Comparison of ENCODE assay signal across 13 cellular contexts in genomic region chr13:44763604-44764311, GRCh38.
A peak's percentile ranks its signal among the peaks of the same experiment; 100 is the strongest.
DNase-seq lines count a peak whose midpoint lies in the region; ATAC-seq and TF ChIP-seq lines count a peak whose summit lies in the region.
"Had no signal": no experiment of that assay in that cellular context is flagged by ENCODE, and none has a peak within 500 bp of the region (broad histone marks: within the 10 kb centered on the region; RNA-seq: fewer than 3 reads in every experiment).

No MANE protein-coding gene starts in this region.

- no peak overlapping the region for H3K4me3 ChIP-seq in mammary epithelial cell (replicated peaks in 1 of 3; ENCODE audit: insufficient read depth in 1 of 3, low read depth in 2 of 3, low read length in 3 of 3)
- H3K4me3 ChIP-seq in gastrocnemius medialis = no peak overlapping the region
- H3K4me3 ChIP-seq in thyroid gland (replicated peaks in 1 of 3) = no peak overlapping the region
- H3K4me3 ChIP-seq: ascending aorta had no signal

- no peaks in the 10 kb centered on the region for H4K20me1 ChIP-seq in mammary epithelial cell (ENCODE audit: insufficient read depth, low read length)

- intact Hi-C loops in mammary epithelial cell (cut with micrococcal nuclease) = no loop called here
- intact Hi-C loops in gastrocnemius medialis (cut with DNase I; ENCODE audit: low total_unique reads) = loop anchor here (5.0 to 10.0 kb wide), 2 partner anchors 209 to 279 kb away; no protein-coding TSS in a partner anchor
- intact Hi-C loops in thyroid gland (cut with DNase I) = no loop called here

- no peak overlapping the region for H3K4me2 ChIP-seq in mammary epithelial cell (ENCODE audit: insufficient read depth, low read depth, low read length)

- in situ Hi-C loops in GM13977 (cut with MboI; ENCODE audit: low pct_unique_long_range_greater_than_20kb, low sequenced_read_pairs, unreplicated experiment) (no loop called here), mammary epithelial cell (cut with MboI; ENCODE audit: low sequenced_read_pairs in 2 of 2) (no loop called here), gastrocnemius medialis (cut with MboI; ENCODE audit: low sequenced_read_pairs in 4 of 4) (no loop called here)

- ATAC-seq in gastrocnemius medialis = no peak
- ATAC-seq: activated T-cell treated with anti-CD3 and anti-CD28 coated beads, Interleukin-2, amount 50 U/mL, for 4 hours had no signal

- no peaks in the 10 kb centered on the region for H3K79me2 ChIP-seq in mammary epithelial cell (ENCODE audit: insufficient read depth, low read length)

- peak overlapping the region; percentile 63 for H2AFZ ChIP-seq in mammary epithelial cell (ENCODE audit: low read depth, low read length)

- no peak overlapping the region for H3K9ac ChIP-seq in mammary epithelial cell (ENCODE audit: insufficient read depth, low read length)

- H3K4me1 ChIP-seq in mammary epithelial cell (ENCODE audit: insufficient read depth, low read length) = peaks cover 42% of the 10 kb centered on the region
- H3K4me1 ChIP-seq in gastrocnemius medialis = peaks cover 23 to 24% of the 10 kb centered on the region in 2 donors
- H3K4me1 ChIP-seq in thyroid gland = peaks cover 0 to 15% of the 10 kb centered on the region in 2 donors
- H3K4me1 ChIP-seq: ascending aorta had no signal

- H3K27ac ChIP-seq in mammary epithelial cell (ENCODE audit: insufficient read depth, low read depth, low read length) (no peak overlapping the region), gastrocnemius medialis (peak overlapping the region in 3 of 4 donors; percentile 23 to 36 (median 33)), thyroid gland (no peak overlapping the region)
- H3K27ac ChIP-seq: ascending aorta, WERI-Rb-1 had no signal

- WGBS in mammary epithelial cell (ENCODE audit: low coverage, missing lambda C conversion rate) = 48% methylated on average over 10 of the region's 11 CpGs
- 57 to 77% methylated on average over 11 of the region's 11 CpGs for WGBS in thyroid gland, 2 donors

- CTCF ChIA-PET in mammary epithelial cell (lab: Charles Lee; ENCODE audit: low non-redundant PET) = no interaction called here

- TF ChIP-seq CTCF in GM13977 (IDR thresholded peaks at IDR 0.05; ENCODE audit: extremely low read depth, insufficient read depth, missing control alignments) = no peak
- no peak for TF ChIP-seq CTCF in mammary epithelial cell (conservative IDR thresholded peaks at IDR 0.05 in 1 of 2, IDR thresholded peaks at IDR 0.05 in 1 of 2; ENCODE audit: extremely low read depth in 1 of 2, insufficient read depth in 1 of 2, low read depth in 1 of 2, low read length in 2 of 2)
- no peak for TF ChIP-seq CTCF in gastrocnemius medialis (IDR thresholded peaks at IDR 0.05 in 4 of 5, conservative IDR thresholded peaks at IDR 0.05 in 1 of 5)
- TF ChIP-seq CTCF in thyroid gland (IDR thresholded peaks at IDR 0.05) = no peak

- H3K9me3 ChIP-seq in mammary epithelial cell (replicated peaks; ENCODE audit: insufficient read depth, low read length) (no peaks in the 10 kb centered on the region), gastrocnemius medialis (no peaks in the 10 kb centered on the region), thyroid gland (no peaks in the 10 kb centered on the region)
- H3K9me3 ChIP-seq: ascending aorta had no signal

- DNase-seq in GM13977 (ENCODE audit: low spot score) = peak; percentile 19
- DNase-seq in mammary epithelial cell = peak; percentile 50
- peak; percentile 35 for DNase-seq in kidney tubule cell (ENCODE audit: low spot score)
- DNase-seq in gastrocnemius medialis = no peak
- DNase-seq in thyroid gland = no peak
- DNase-seq in stimulated activated CD4-positive, alpha-beta T cell treated with anti-CD3 and anti-CD28 coated beads, Interleukin-4, amount 100 ng/mL, for 1 hour = no peak
- no peak for DNase-seq in OCI-M1 (lab: John Stamatoyannopoulos, UW)
- DNase-seq in NCI-H1930 (lab: John Stamatoyannopoulos, UW) = no peak
- DNase-seq: activated T-cell treated with anti-CD3 and anti-CD28 coated beads, Interleukin-2, amount 50 U/mL, for 4 hours; HFFc6; left cardiac atrium; WERI-Rb-1 had no signal

- TF ChIP-seq POLR2A in gastrocnemius medialis (IDR thresholded peaks at IDR 0.05) (no peak), thyroid gland (IDR thresholded peaks at IDR 0.05) (no peak)

- H3K27me3 ChIP-seq in mammary epithelial cell (ENCODE audit: insufficient read depth, low read length) = no peaks in the 10 kb centered on the region
- no peaks in the 10 kb centered on the region for H3K27me3 ChIP-seq in gastrocnemius medialis
- H3K27me3 ChIP-seq in thyroid gland = no peaks in the 10 kb centered on the region
- H3K27me3 ChIP-seq: ascending aorta had no signal

- dilution Hi-C loops in mammary epithelial cell (cut with HindIII; ENCODE audit: low sequenced_read_pairs) = no loop called here

- no TSS peak for BruUV-seq in mammary epithelial cell (replicated peaks; lab: Mats Ljungman, UMichigan)

- H3K36me3 ChIP-seq in mammary epithelial cell (ENCODE audit: insufficient read depth, low read length) (no peaks in the 10 kb centered on the region), gastrocnemius medialis (no peaks in the 10 kb centered on the region), thyroid gland (no peaks in the 10 kb centered on the region)
- H3K36me3 ChIP-seq: ascending aorta, WERI-Rb-1 had no signal

Comparison
In these comparisons a context has a peak if more than half of its experiments do, and no peak if none do; other contexts are left out.
1. DNase-seq: peak in GM13977 (single experiment), mammary epithelial cell (single experiment) and kidney tubule cell (single experiment); none in gastrocnemius medialis (0 of 2), thyroid gland (0 of 2), stimulated activated CD4-positive, alpha-beta T cell treated with anti-CD3 and anti-CD28 coated beads, Interleukin-4, amount 100 ng/mL, for 1 hour (single experiment), OCI-M1 (single experiment) and NCI-H1930 (0 of 2).
2. H3K27ac ChIP-seq: peak in gastrocnemius medialis (3 of 4); none in mammary epithelial cell (single experiment) and thyroid gland (0 of 3).